7 cellular contexts compared by ENCODE assay signal in the genomic region with DNA sequence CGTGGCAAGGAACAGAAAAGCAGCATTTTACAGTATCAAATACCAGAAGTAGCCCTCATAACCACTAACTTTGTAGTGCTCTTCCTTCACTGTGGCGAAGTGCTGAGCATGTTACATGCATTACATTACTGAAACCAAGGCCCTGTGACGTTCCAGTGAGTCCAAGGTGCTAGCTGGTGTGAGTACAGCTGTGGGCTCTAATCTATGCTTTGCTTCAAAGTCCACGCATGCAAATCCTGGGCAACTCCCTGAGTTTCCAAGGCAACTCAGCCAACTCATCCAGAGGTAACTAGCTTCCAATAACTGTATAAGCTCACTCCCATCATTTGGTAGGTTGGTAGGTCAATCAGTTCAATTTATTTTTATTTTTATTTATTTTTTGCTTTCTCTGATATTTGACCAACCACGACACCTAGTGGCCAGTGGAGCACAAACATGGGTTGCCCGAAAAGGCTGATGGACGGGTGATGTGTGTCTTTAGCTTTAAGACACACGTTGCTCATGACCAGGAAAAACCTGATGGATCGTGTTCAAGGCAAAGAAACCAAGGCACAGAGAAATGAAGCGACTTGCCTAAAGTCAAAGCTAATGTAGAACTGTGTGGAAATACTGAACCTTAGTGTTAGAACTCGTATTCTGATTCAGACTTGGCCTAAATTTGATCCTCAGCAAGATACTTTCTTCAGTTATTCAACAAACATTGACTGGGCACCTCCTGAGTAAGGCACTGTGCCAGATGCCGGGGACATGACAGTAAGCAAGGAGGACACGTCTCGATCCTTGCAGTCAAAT.
A peak's percentile ranks its signal among the peaks of the same experiment; 100 is the strongest.
DNase-seq lines count a peak whose midpoint lies in the region; ATAC-seq and TF ChIP-seq lines count a peak whose summit lies in the region.

No MANE protein-coding gene starts in this region.

- H3F3A ChIP-seq in Loucy (ENCODE audit: low read depth): no peaks in the 10 kb centered on the region
- no peaks in the 10 kb centered on the region for H3F3A ChIP-seq in SU-DHL-6 (ENCODE audit: insufficient read depth)

- H3K9ac ChIP-seq in HCT116 (ENCODE audit: low read length) (no peak overlapping the region), Loucy (ENCODE audit: low read depth, low read length, poor library complexity, severe bottlenecking) (no peak overlapping the region), SU-DHL-6 (ENCODE audit: low read length) (no peak overlapping the region)

- peak overlapping the region; percentile 49 for H3K4me2 ChIP-seq in HCT116 (ENCODE audit: low read length)
- no peak overlapping the region for H3K4me2 ChIP-seq in Loucy (ENCODE audit: low read depth, low read length, poor library complexity, severe bottlenecking)
- H3K4me2 ChIP-seq in SU-DHL-6 (ENCODE audit: low read depth, low read length, poor library complexity, severe bottlenecking): no peak overlapping the region

- DNase-seq in GM13976 (ENCODE audit: low spot score) (peak; percentile 73), HCT116 (ENCODE audit: low read depth, low spot score) (peak; percentile 54), amniotic epithelial cell (ENCODE audit: low read depth) (peak; percentile 75), right cardiac atrium (peak; percentile 40 to 82 (median 66)), gastrocnemius medialis (peak in 1 of 2 donors; percentile 48)

- H3K4me3 ChIP-seq in HCT116 (replicated peaks in 1 of 2; ENCODE audit: low read depth in 1 of 2, low read length in 2 of 2) (no peak overlapping the region), Loucy (ENCODE audit: low read length, poor library complexity, severe bottlenecking) (no peak overlapping the region), SU-DHL-6 (ENCODE audit: insufficient read depth, low read length, poor library complexity, severe bottlenecking) (no peak overlapping the region), right cardiac atrium (ENCODE audit: low read length) (no peak overlapping the region), gastrocnemius medialis (no peak overlapping the region)

- no TSS peak for BruUV-seq in HCT116 (replicated peaks; lab: Mats Ljungman, UMichigan)

- ATAC-seq in HCT116 (peak; percentile 91), right cardiac atrium (peak; percentile 77 to 79), gastrocnemius medialis (peak; percentile 84 to 87)

- no peaks in the 10 kb centered on the region for H3K27me3 ChIP-seq in HCT116 (ENCODE audit: insufficient read depth, low read length)
- H3K27me3 ChIP-seq in Loucy (ENCODE audit: insufficient read depth, low read length, poor library complexity, severe bottlenecking): no peaks in the 10 kb centered on the region
- no peaks in the 10 kb centered on the region for H3K27me3 ChIP-seq in SU-DHL-6 (ENCODE audit: low read length)
- no peaks in the 10 kb centered on the region for H3K27me3 ChIP-seq in right cardiac atrium (ENCODE audit: control insufficient read depth, insufficient read depth)
- H3K27me3 ChIP-seq in gastrocnemius medialis: no peaks in the 10 kb centered on the region

- peak overlapping the region; percentile 13 for H2AFZ ChIP-seq in HCT116 (ENCODE audit: low read depth, low read length, poor library complexity, severe bottlenecking)
- peak overlapping the region; percentile 95 for H2AFZ ChIP-seq in Loucy (ENCODE audit: low read length)
- peak overlapping the region; percentile 22 for H2AFZ ChIP-seq in SU-DHL-6 (ENCODE audit: low read depth, low read length, severe bottlenecking)

- CTCF ChIA-PET in HCT116 (lab: Charles Lee): interaction anchor here (0.7 to 4.9 kb wide), 37 partner anchors 8 to 356 kb away, joined by 3 to 149 read pairs (median 4); a partner anchor contains a TSS

- TF ChIP-seq POLR2A in HCT116 (IDR thresholded peaks at IDR 0.05; ENCODE audit: borderline replicate concordance, extremely low read depth, insufficient read depth, insufficient read length): no peak
- no peak for TF ChIP-seq POLR2A in gastrocnemius medialis (IDR thresholded peaks at IDR 0.05)

- POLR2A ChIA-PET in HCT116 (lab: Charles Lee): interaction anchor here (0.7 to 1.8 kb wide), 9 partner anchors 59 to 236 kb away, joined by 3 to 9 read pairs (median 4); no protein-coding TSS in a partner anchor

- H4K20me1 ChIP-seq in HCT116 (ENCODE audit: insufficient read depth) (no peaks in the 10 kb centered on the region), Loucy (ENCODE audit: insufficient read depth, low read length, poor library complexity, severe bottlenecking) (no peaks in the 10 kb centered on the region), SU-DHL-6 (ENCODE audit: low read depth, low read length) (no peaks in the 10 kb centered on the region)

- H3K27ac ChIP-seq in HCT116 (ENCODE audit: low read depth, low read length) (no peak overlapping the region), SU-DHL-6 (ENCODE audit: low read depth, low read length) (no peak overlapping the region), right cardiac atrium (ENCODE audit: low read length) (no peak overlapping the region), gastrocnemius medialis (peak overlapping the region; percentile 65 to 75 (median 71))

- H3K36me3 ChIP-seq in HCT116 (ENCODE audit: control insufficient read depth in 1 of 2, insufficient read depth in 2 of 2, low read length in 2 of 2) (no peaks in the 10 kb centered on the region), Loucy (ENCODE audit: insufficient read depth, low read length) (no peaks in the 10 kb centered on the region), SU-DHL-6 (ENCODE audit: low read length) (no peaks in the 10 kb centered on the region), gastrocnemius medialis (no peaks in the 10 kb centered on the region)

- TF ChIP-seq CTCF in GM13976 (IDR thresholded peaks at IDR 0.05; ENCODE audit: borderline replicate concordance, control extremely low read depth, extremely low read depth, insufficient read depth, missing control alignments) (peak; percentile 64), HCT116 (IDR thresholded peaks at IDR 0.05 in 2 of 3, conservative IDR thresholded peaks at IDR 0.05 in 1 of 3; ENCODE audit: borderline replicate concordance in 1 of 3, insufficient read depth in 1 of 3, low read depth in 2 of 3, low read length in 2 of 3) (peak; percentile 74 to 93 (median 79)), Loucy (conservative IDR thresholded peaks at IDR 0.05; ENCODE audit: low read length) (peak; percentile 85), SU-DHL-6 (IDR thresholded peaks at IDR 0.05; ENCODE audit: insufficient read depth, low read length, poor library complexity, severe bottlenecking) (peak; percentile 88), gastrocnemius medialis (IDR thresholded peaks at IDR 0.05 in 4 of 5, conservative IDR thresholded peaks at IDR 0.05 in 1 of 5) (peak; percentile 85 to 93 (median 89))

- in situ Hi-C loops in GM13976 (cut with MboI; ENCODE audit: low sequenced_read_pairs, unreplicated experiment) (loop anchor here (10.0 kb wide), 1 partner anchor 205 kb away; no protein-coding TSS in a partner anchor), gastrocnemius medialis (cut with MboI; ENCODE audit: low sequenced_read_pairs in 4 of 4) (loop anchor here (5.0 to 25.0 kb wide), 6 partner anchors 85 to 577 kb away; no protein-coding TSS in a partner anchor)

- peak; percentile 97 for TF ChIP-seq RAD21 in HCT116 (IDR thresholded peaks at IDR 0.05; ENCODE audit: low read depth)

- intact Hi-C loops in HCT116 (cut with micrococcal nuclease) (loop anchor here (1.0 kb wide), 2 partner anchors 199 to 228 kb away; no protein-coding TSS in a partner anchor), right cardiac atrium (cut with DNase I) (loop anchor here in 3 of 4 donors (2.0 to 5.0 kb wide), 4 partner anchors 198 to 228 kb away; no protein-coding TSS in a partner anchor), gastrocnemius medialis (cut with DNase I; ENCODE audit: low total_unique reads) (loop anchor here (1.0 to 10.0 kb wide), 3 partner anchors 199 to 585 kb away; no protein-coding TSS in a partner anchor)

- H3K9me2 ChIP-seq in HCT116 (ENCODE audit: insufficient read depth): no peaks in the 10 kb centered on the region
- H3K9me2 ChIP-seq in Loucy (replicated peaks; ENCODE audit: low read depth, low read length): no peaks in the 10 kb centered on the region
- H3K9me2 ChIP-seq in SU-DHL-6 (replicated peaks; ENCODE audit: insufficient read depth, low read length): no peaks in the 10 kb centered on the region

- H3K4me1 ChIP-seq in HCT116 (ENCODE audit: control insufficient read depth in 1 of 2, insufficient read depth in 2 of 2, low read length in 2 of 2): peaks cover 8 to 17% of the 10 kb centered on the region in 2 experiments; a peak in 3 of 4 replicates
- no peaks in the 10 kb centered on the region for H3K4me1 ChIP-seq in Loucy (ENCODE audit: insufficient read depth, low read length, poor library complexity, severe bottlenecking)
- H3K4me1 ChIP-seq in right cardiac atrium (ENCODE audit: control insufficient read depth, insufficient read depth, low read length): no peaks in the 10 kb centered on the region
- peaks cover 21 to 28% of the 10 kb centered on the region in 2 donors for H3K4me1 ChIP-seq in gastrocnemius medialis

- H3K9me3 ChIP-seq in HCT116 (ENCODE audit: control insufficient read depth in 1 of 2, insufficient read depth in 1 of 2, low read depth in 1 of 2, low read length in 2 of 2): no peaks in the 10 kb centered on the region
- no peaks in the 10 kb centered on the region for H3K9me3 ChIP-seq in Loucy (ENCODE audit: insufficient read depth, low read depth, low read length)
- no peaks in the 10 kb centered on the region for H3K9me3 ChIP-seq in SU-DHL-6 (ENCODE audit: insufficient read depth, low read length)
- H3K9me3 ChIP-seq in right cardiac atrium (ENCODE audit: control insufficient read depth, low read length): no peaks in the 10 kb centered on the region
- H3K9me3 ChIP-seq in gastrocnemius medialis: no peaks in the 10 kb centered on the region

- no peaks in the 10 kb centered on the region; the same call in 1 of the 2 replicates for H3K79me2 ChIP-seq in HCT116 (ENCODE audit: insufficient read depth, low read length)
- no peaks in the 10 kb centered on the region for H3K79me2 ChIP-seq in Loucy (ENCODE audit: insufficient read depth, low read length)
- H3K79me2 ChIP-seq in SU-DHL-6 (ENCODE audit: insufficient read depth, low read length): no peaks in the 10 kb centered on the region

- RAD21 ChIA-PET in HCT116 (lab: Charles Lee; ENCODE audit: low non-redundant PET in 1 of 2, low total read pairs in 2 of 2, uncharacterized antibody in 2 of 2, unreplicated experiment in 2 of 2): interaction anchor here (0.6 to 1.9 kb wide), 19 partner anchors 8 to 236 kb away, joined by 3 to 17 read pairs (median 5); a partner anchor contains a TSS

- WGBS in right cardiac atrium: 30% methylated on average over 14 of the region's 14 CpGs

TF ChIP-seq in HCT116, 20 proteins besides CTCF, POLR2A, EP300 and RAD21 (continues in another document):
- TF ChIP-seq ZFX (IDR thresholded peaks at IDR 0.05) (no peak), ZNF274 (IDR thresholded peaks at IDR 0.05; ENCODE audit: low read depth, low read length) (no peak), YY1 (IDR thresholded peaks at IDR 0.05; ENCODE audit: extremely low read depth, insufficient replicate concordance, low read depth, low read length) (peak; percentile 25), POLR2AphosphoS5 (IDR thresholded peaks at IDR 0.05; ENCODE audit: low read depth, low read length) (no peak), EZH2 (IDR thresholded peaks at IDR 0.05) (no peak)
- TF ChIP-seq, protein P1, sequence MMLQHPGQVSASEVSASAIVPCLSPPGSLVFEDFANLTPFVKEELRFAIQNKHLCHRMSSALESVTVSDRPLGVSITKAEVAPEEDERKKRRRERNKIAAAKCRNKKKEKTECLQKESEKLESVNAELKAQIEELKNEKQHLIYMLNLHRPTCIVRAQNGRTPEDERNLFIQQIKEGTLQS (IDR thresholded peaks at IDR 0.05): no peak

Comparison
In these comparisons a context has a peak if more than half of its experiments do, and no peak if none do; other contexts are left out.
1. H2AFZ ChIP-seq: peak in every context shown above with its lines; median percentile 95 in Loucy; 22 in SU-DHL-6; 13 in HCT116.
2. H3K27ac ChIP-seq: peak in gastrocnemius medialis (4 of 4); none in HCT116 (single experiment), SU-DHL-6 (single experiment) and right cardiac atrium (single experiment).
3. Peak in every context shown above with its lines, with median percentiles within 50 percentile points of each other: CTCF ChIP-seq and ATAC-seq.